In genomic region chr4:124509151-124509550, GRCh38 we compare ENCODE assay signal across 26 cellular contexts.
"Had no signal": no experiment of that assay in that cellular context is flagged by ENCODE, and none has a peak within 500 bp of the region (broad histone marks: within the 10 kb centered on the region; RNA-seq: fewer than 3 reads in every experiment).

No MANE protein-coding gene starts in this region.

- DNase-seq: colonic mucosa; cortex of kidney; dermis blood vessel endothelial cell; dorsolateral prefrontal cortex; effector CD4-positive, alpha-beta T cell; effector CD8-positive, alpha-beta T cell; effector memory CD4-positive, alpha-beta T cell; effector memory CD8-positive, alpha-beta T cell; endodermal cell; erythroblast; esophagus squamous epithelium; foreskin fibroblast; foreskin keratinocyte; foreskin melanocyte; gastrocnemius medialis; glutamatergic neuron; head of caudate nucleus; heart left ventricle; heart right ventricle had no signal

- H3K27me3 ChIP-seq: colonic mucosa, esophagus muscularis mucosa, esophagus squamous epithelium, foreskin keratinocyte, gastrocnemius medialis, gastroesophageal sphincter, heart left ventricle, heart right ventricle had no signal

- FAIRE-seq: colon, endothelial cell of umbilical vein had no signal

- H3K9me3 ChIP-seq: colonic mucosa, esophagus muscularis mucosa, esophagus squamous epithelium, gastrocnemius medialis, gastroesophageal sphincter, heart left ventricle, heart right ventricle had no signal

- H3K4me3 ChIP-seq: colonic mucosa, coronary artery, dorsolateral prefrontal cortex, esophagus muscularis mucosa, esophagus squamous epithelium, gastrocnemius medialis, gastroesophageal sphincter, heart left ventricle, heart right ventricle had no signal

- H3K4me1 ChIP-seq: colonic mucosa, esophagus muscularis mucosa, esophagus squamous epithelium, foreskin keratinocyte, gastrocnemius medialis, gastroesophageal sphincter, heart left ventricle had no signal

- H3K27ac ChIP-seq: colonic mucosa, coronary artery, dorsolateral prefrontal cortex, epithelial cell of prostate, esophagus muscularis mucosa, esophagus squamous epithelium, foreskin keratinocyte, gastrocnemius medialis, gastroesophageal sphincter, heart left ventricle, heart right ventricle had no signal

- ATAC-seq: effector memory CD8-positive, alpha-beta T cell; esophagus mucosa; foreskin keratinocyte; gastrocnemius medialis; gastroesophageal sphincter; heart left ventricle; heart right ventricle had no signal

- H3K36me3 ChIP-seq: colonic mucosa, esophagus muscularis mucosa, esophagus squamous epithelium, gastrocnemius medialis, gastroesophageal sphincter, heart left ventricle, heart right ventricle had no signal
